ENCODE assay signal across 1 cellular context in the genomic region with DNA sequence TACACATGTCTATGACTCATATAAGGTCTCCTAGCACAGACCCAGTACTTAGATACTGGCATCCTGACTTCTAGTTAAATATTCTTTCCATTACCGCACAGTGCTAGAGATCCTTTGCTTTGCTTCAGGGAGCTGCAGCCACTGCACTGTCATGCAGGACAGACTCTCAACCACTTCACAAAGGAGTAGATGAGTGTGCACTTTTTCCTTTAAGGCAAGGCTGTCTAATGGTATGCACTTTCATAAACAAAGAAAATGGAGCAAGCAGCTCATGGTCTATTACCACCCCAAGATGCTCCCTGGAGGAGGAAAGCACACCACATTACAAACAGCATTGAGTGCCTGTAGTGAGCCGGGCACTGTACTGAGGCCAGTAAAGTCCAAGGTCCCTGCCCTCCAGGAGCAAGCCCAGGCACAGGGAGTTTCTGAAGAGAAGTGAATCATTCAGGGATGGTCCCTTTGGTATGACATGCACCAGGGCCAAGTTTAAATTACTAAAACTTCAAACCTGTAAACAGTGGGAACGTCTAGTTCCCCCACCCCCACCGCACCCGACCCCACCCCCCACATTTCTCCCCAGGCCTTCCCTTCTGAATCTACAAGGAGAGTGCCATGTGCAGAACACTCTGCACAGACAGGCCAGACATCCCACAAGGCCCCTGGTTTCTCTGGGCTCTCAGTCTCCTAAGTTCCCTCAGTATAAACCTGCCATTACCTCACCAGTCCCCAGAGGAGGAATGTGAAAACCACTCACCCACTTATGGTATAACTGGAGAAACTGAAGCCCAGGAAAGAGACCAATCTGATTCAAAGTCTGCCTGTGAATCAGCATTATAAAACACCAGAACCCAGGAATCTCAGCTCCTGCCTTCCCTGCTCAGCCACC.
TF ChIP-seq lines count a peak whose summit lies in the region.

No MANE protein-coding gene starts in this region.

TF ChIP-seq in K562, 482 proteins besides CTCF, POLR2A, EP300 and RAD21 (continued from another document):
- TF ChIP-seq SPI1 (IDR thresholded peaks at IDR 0.05; ENCODE audit: borderline replicate concordance, low read depth, low read length) (no peak), NFE2 (IDR thresholded peaks at IDR 0.05; ENCODE audit: low read depth) (0 out of 2 replicates have a peak, but pooled peaks have one; percentile 13), TEAD1 (CRISPR knock-in tag; IDR thresholded peaks at IDR 0.05) (no peak), TCFL5 (CRISPR knock-in tag; conservative IDR thresholded peaks at IDR 0.05) (no peak), EHMT2 (IDR thresholded peaks at IDR 0.05) (no peak), PML (IDR thresholded peaks at IDR 0.05; ENCODE audit: low read length) (no peak), ZNF780A (CRISPR knock-in tag; IDR thresholded peaks at IDR 0.05) (no peak)
- TF ChIP-seq, protein P1, sequence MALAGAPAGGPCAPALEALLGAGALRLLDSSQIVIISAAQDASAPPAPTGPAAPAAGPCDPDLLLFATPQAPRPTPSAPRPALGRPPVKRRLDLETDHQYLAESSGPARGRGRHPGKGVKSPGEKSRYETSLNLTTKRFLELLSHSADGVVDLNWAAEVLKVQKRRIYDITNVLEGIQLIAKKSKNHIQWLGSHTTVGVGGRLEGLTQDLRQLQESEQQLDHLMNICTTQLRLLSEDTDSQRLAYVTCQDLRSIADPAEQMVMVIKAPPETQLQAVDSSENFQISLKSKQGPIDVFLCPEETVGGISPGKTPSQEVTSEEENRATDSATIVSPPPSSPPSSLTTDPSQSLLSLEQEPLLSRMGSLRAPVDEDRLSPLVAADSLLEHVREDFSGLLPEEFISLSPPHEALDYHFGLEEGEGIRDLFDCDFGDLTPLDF (CRISPR knock-in tag; IDR thresholded peaks at IDR 0.05) = no peak
- TF ChIP-seq, protein P2, sequence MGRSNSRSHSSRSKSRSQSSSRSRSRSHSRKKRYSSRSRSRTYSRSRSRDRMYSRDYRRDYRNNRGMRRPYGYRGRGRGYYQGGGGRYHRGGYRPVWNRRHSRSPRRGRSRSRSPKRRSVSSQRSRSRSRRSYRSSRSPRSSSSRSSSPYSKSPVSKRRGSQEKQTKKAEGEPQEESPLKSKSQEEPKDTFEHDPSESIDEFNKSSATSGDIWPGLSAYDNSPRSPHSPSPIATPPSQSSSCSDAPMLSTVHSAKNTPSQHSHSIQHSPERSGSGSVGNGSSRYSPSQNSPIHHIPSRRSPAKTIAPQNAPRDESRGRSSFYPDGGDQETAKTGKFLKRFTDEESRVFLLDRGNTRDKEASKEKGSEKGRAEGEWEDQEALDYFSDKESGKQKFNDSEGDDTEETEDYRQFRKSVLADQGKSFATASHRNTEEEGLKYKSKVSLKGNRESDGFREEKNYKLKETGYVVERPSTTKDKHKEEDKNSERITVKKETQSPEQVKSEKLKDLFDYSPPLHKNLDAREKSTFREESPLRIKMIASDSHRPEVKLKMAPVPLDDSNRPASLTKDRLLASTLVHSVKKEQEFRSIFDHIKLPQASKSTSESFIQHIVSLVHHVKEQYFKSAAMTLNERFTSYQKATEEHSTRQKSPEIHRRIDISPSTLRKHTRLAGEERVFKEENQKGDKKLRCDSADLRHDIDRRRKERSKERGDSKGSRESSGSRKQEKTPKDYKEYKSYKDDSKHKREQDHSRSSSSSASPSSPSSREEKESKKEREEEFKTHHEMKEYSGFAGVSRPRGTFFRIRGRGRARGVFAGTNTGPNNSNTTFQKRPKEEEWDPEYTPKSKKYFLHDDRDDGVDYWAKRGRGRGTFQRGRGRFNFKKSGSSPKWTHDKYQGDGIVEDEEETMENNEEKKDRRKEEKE (IDR thresholded peaks at IDR 0.05; ENCODE audit: borderline replicate concordance in 1 of 2, control insufficient read depth in 1 of 2, low read depth in 2 of 2, low read length in 1 of 2) = no peak
TF ChIP-seq in K562: peak in this region for 2.
